ENCODE assay signal across 32 cellular contexts in the genomic region with DNA sequence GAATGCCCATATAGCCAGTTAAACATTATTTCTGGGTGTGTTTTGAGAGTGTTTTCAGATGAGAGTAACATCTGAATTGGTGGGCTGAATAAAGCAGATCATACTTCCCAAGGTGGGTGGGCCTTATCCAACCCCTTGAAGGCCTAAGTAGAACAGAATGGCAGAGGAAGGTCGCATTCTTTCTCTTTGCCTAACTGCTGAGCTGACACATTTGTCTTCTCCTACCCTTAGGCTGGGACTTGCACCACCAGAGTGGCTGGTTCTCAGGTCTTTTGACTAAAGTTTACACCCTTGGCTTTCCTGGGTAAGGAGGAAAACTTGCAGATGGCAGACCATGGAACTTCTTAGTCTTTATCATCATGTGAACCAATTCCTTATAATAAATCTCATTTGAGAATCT.
"Had no signal": no experiment of that assay in that cellular context is flagged by ENCODE, and none has a peak within 500 bp of the region (broad histone marks: within the 10 kb centered on the region; RNA-seq: fewer than 3 reads in every experiment).

No MANE protein-coding gene starts in this region.

- H3K27ac Mint-ChIP-seq: naive thymus-derived CD8-positive, alpha-beta T cell; nephron; neural progenitor cell; progenitor cell of endocrine pancreas; stimulated activated memory B cell treated with anti-CD40 and anti-IgM and Interleukin-4, amounts not matched to agents 10 μg/mL and 1 μg/mL and 100 μg/mL, for 72 hours; stimulated activated naive CD8-positive, alpha-beta T cell treated with anti-CD3 and anti-CD28 coated beads, Interleukin-15, amount 100 ng/mL, for 72 hours; type B pancreatic cell had no signal

- H3K27ac ChIP-seq: neural progenitor cell, ovary, parathyroid adenoma, psoas muscle, skin epidermis, spleen, suprapubic skin, testis, tibial artery, transverse colon, upper lobe of right lung, vagina had no signal

- H3K36me3 ChIP-seq: neural progenitor cell, ovary, spleen, suprapubic skin, tibial artery, transverse colon, upper lobe of right lung, vagina had no signal

- H3K4me1 Mint-ChIP-seq: neural progenitor cell; stimulated activated memory B cell treated with anti-CD40 and anti-IgM and Interleukin-4, amounts not matched to agents 10 μg/mL and 1 μg/mL and 100 μg/mL, for 72 hours; stimulated activated naive CD8-positive, alpha-beta T cell treated with anti-CD3 and anti-CD28 coated beads, Interleukin-15, amount 100 ng/mL, for 72 hours had no signal

- H3K4me1 ChIP-seq: neural progenitor cell, parathyroid adenoma, psoas muscle, suprapubic skin, testis, tibial artery, vagina had no signal

- H3K27me3 ChIP-seq: neural progenitor cell, ovary, spleen, suprapubic skin, testis, tibial artery, transverse colon, upper lobe of right lung, vagina had no signal

- H3K9me3 ChIP-seq: ovary, psoas muscle, spleen, suprapubic skin, testis, tibial artery, transverse colon, upper lobe of right lung, vagina had no signal

- H3K9me3 Mint-ChIP-seq: neural progenitor cell; stimulated activated naive CD8-positive, alpha-beta T cell treated with anti-CD3 and anti-CD28 coated beads, Interleukin-15, amount 100 ng/mL, for 72 hours; type B pancreatic cell had no signal

- H3K4me2 ChIP-seq: neural progenitor cell, smooth muscle cell had no signal

- H3K4me3 Mint-ChIP-seq: naive thymus-derived CD8-positive, alpha-beta T cell; nephron; neural progenitor cell; stimulated activated memory B cell treated with anti-CD40 and anti-IgM and Interleukin-4, amounts not matched to agents 10 μg/mL and 1 μg/mL and 100 μg/mL, for 72 hours; stimulated activated naive CD8-positive, alpha-beta T cell treated with anti-CD3 and anti-CD28 coated beads, Interleukin-15, amount 100 ng/mL, for 72 hours; type B pancreatic cell had no signal

- ATAC-seq: naive thymus-derived CD8-positive, alpha-beta T cell; psoas muscle; right cardiac atrium; sciatic nerve; stimulated activated naive CD8-positive, alpha-beta T cell treated with anti-CD3 and anti-CD28 coated beads, Interleukin-15, amount 100 ng/mL, for 72 hours; stimulated activated naive CD8-positive, alpha-beta T cell treated with anti-CD3 and anti-CD28 coated beads, Interleukin-15, Interleukin-2, amounts not matched to agents 100 U/mL and 50 U/mL, for 24 hours had no signal

- DNase-seq: naive thymus-derived CD8-positive, alpha-beta T cell; occipital lobe; ovary; posterior cingulate gyrus; psoas muscle; spleen; stimulated activated CD4-positive, alpha-beta T cell treated with anti-CD3 and anti-CD28 coated beads, Interleukin-12 subunit alpha, Interleukin-12 subunit beta, amount 100 ng/mL, for 4 hours; stimulated activated CD4-positive, alpha-beta T cell treated with anti-CD3 and anti-CD28 coated beads, Interleukin-1b, Interleukin-23, amount 100 ng/mL, for 48 hours; stimulated activated CD4-positive, alpha-beta T cell treated with anti-CD3 and anti-CD28 coated beads, Interleukin-4, amount 100 ng/mL, for 1 hour; stimulated activated CD4-positive, alpha-beta T cell treated with anti-CD3 and anti-CD28 coated beads, Interleukin-4, amount 100 ng/mL, for 4 hours; stimulated activated CD8-positive, alpha-beta memory T cell treated with anti-CD3 and anti-CD28 coated beads, Interleukin-4, amount 100 ng/mL, for 48 hours; stimulated activated naive CD4-positive, alpha-beta T cell; stimulated activated naive CD8-positive, alpha-beta T cell treated with anti-CD3 and anti-CD28 coated beads, Interleukin-15, amount 100 ng/mL, for 72 hours; stimulated activated naive CD8-positive, alpha-beta T cell treated with anti-CD3 and anti-CD28 coated beads, Interleukin-15, Interleukin-2, amounts not matched to agents 100 U/mL and 50 U/mL, for 24 hours; substantia nigra; testis; tibial artery; transverse colon; upper lobe of right lung had no signal

- H3K36me3 Mint-ChIP-seq: naive thymus-derived CD8-positive, alpha-beta T cell; neural progenitor cell; stimulated activated memory B cell treated with anti-CD40 and anti-IgM and Interleukin-4, amounts not matched to agents 10 μg/mL and 1 μg/mL and 100 μg/mL, for 72 hours; type B pancreatic cell had no signal

- FAIRE-seq: urothelium cell line had no signal

- H3K4me3 ChIP-seq: neural progenitor cell, ovary, psoas muscle, skin epidermis, smooth muscle cell, spleen, suprapubic skin, testis, tibial artery, transverse colon, upper lobe of right lung, vagina had no signal
